ENCODE assay signal across 1 cellular context in the genomic region with DNA sequence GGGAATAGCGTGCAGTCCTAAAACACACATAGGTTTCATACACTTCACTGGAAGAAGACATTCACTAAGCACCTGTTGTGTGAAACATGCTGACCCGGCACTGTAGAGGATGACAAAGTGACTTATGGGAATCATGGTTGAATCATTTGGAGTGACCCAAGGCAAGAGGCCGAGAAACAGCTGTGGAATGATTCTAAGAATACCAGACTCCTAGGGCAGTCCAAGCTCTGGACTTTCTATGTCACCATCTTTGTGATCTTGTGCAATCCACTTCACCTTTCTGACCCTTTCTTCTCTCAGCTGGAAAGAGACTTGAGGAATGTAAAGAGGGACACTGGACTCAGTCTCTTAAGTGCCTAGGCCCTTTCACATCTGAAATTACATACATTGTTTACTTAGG.
TF ChIP-seq lines count a peak whose summit lies in the region.

No MANE protein-coding gene starts in this region.

TF ChIP-seq in SK-N-SH treated with all-trans-retinoic acid at 6 μM for 48 hours, 23 proteins besides CTCF, POLR2A, EP300 and RAD21 (continued from another document):
- TF ChIP-seq, protein P1, sequence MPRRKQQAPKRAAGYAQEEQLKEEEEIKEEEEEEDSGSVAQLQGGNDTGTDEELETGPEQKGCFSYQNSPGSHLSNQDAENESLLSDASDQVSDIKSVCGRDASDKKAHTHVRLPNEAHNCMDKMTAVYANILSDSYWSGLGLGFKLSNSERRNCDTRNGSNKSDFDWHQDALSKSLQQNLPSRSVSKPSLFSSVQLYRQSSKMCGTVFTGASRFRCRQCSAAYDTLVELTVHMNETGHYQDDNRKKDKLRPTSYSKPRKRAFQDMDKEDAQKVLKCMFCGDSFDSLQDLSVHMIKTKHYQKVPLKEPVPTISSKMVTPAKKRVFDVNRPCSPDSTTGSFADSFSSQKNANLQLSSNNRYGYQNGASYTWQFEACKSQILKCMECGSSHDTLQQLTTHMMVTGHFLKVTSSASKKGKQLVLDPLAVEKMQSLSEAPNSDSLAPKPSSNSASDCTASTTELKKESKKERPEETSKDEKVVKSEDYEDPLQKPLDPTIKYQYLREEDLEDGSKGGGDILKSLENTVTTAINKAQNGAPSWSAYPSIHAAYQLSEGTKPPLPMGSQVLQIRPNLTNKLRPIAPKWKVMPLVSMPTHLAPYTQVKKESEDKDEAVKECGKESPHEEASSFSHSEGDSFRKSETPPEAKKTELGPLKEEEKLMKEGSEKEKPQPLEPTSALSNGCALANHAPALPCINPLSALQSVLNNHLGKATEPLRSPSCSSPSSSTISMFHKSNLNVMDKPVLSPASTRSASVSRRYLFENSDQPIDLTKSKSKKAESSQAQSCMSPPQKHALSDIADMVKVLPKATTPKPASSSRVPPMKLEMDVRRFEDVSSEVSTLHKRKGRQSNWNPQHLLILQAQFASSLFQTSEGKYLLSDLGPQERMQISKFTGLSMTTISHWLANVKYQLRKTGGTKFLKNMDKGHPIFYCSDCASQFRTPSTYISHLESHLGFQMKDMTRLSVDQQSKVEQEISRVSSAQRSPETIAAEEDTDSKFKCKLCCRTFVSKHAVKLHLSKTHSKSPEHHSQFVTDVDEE (CRISPR knock-in tag; IDR thresholded peaks at IDR 0.05): no peak
- no peak for TF ChIP-seq ARNTL (CRISPR knock-in tag; IDR thresholded peaks at IDR 0.05; ENCODE audit: borderline replicate concordance, low read depth)
